ENCODE assay signal across 8 cellular contexts in genomic region chr12:3077572-3078081, GRCh38. TPM values are rescaled to one million over a fixed set of nuclear protein-coding genes. Genes with fewer than 3 reads are reported as not detected.
DNase-seq lines count a peak whose midpoint lies in the region; ATAC-seq and TF ChIP-seq lines count a peak whose summit lies in the region.

No MANE protein-coding gene starts in this region.

- peak; percentile 5 to 10 for ATAC-seq in naive B cell (ENCODE audit: low read depth in 2 of 2)
- ATAC-seq in GM21786 (IDR thresholded peaks at IDR 0.05; ENCODE audit: unreplicated experiment) = no peak

- H3K9ac ChIP-seq in endocrine pancreas (ENCODE audit: control insufficient read depth, insufficient read depth, low read length) = peak overlapping the region; percentile 30

- H3K9me3 Mint-ChIP-seq in naive B cell = no peaks in the 10 kb centered on the region

- peak overlapping the region in 2 of 6 donors; percentile 32 to 58 for H3K27ac Mint-ChIP-seq in naive B cell

- H3K27ac ChIP-seq in SJSA1 = no peak overlapping the region

- no peaks in the 10 kb centered on the region for H3K9me3 ChIP-seq in SJSA1 (replicated peaks)
- H3K9me3 ChIP-seq in endocrine pancreas (ENCODE audit: control insufficient read depth, low read length) = no peaks in the 10 kb centered on the region

- peaks cover 3 to 19% (median 4%) of the 10 kb centered on the region in 3 donors for H3K4me1 Mint-ChIP-seq in naive B cell

- peak overlapping the region; percentile 64 for H3K4me3 ChIP-seq in H7 (ENCODE audit: insufficient read depth, low read depth, low read length)
- H3K4me3 ChIP-seq in SJSA1 = peak overlapping the region; percentile 88
- H3K4me3 ChIP-seq in endocrine pancreas (ENCODE audit: control insufficient read depth, insufficient read depth, low read length) = peak overlapping the region; percentile 19

- DNase-seq in H7 (no peak), SJSA1 (ENCODE audit: low read depth in 1 of 2, low spot score in 2 of 2) (peak in 1 of 2 experiments; percentile 29), naive B cell (peak; percentile 7), KG1 (lab: John Stamatoyannopoulos, UW) (no peak), HEK293T (ENCODE audit: extremely low spot score) (no peak), amniotic stem cell (lab: John Stamatoyannopoulos, UW) (no peak)

- H3K27me3 ChIP-seq in H7 (ENCODE audit: control insufficient read depth, insufficient read depth, low read length) (peaks cover 2% of the 10 kb centered on the region; the same call in 1 of the 2 replicates), SJSA1 (replicated peaks) (no peaks in the 10 kb centered on the region), endocrine pancreas (ENCODE audit: control insufficient read depth, insufficient read depth, low read length) (no peaks in the 10 kb centered on the region)

- H3K27me3 Mint-ChIP-seq in naive B cell = peaks cover 0 to 17% (median 8%) of the 10 kb centered on the region in 3 donors

- H3K4me1 ChIP-seq in SJSA1 (replicated peaks) = peaks cover 13% of the 10 kb centered on the region
- no peaks in the 10 kb centered on the region for H3K4me1 ChIP-seq in endocrine pancreas (ENCODE audit: control insufficient read depth, insufficient read depth, low read length)

- CTCF ChIA-PET in HEK293T (lab: Yijun Ruan, JAX) = interaction anchor here (1.5 kb wide), 1 partner anchor 198 kb away, joined by 4 read pairs; no protein-coding TSS in a partner anchor

- H3K36me3 Mint-ChIP-seq in naive B cell = no peaks in the 10 kb centered on the region

- H3K36me3 ChIP-seq in H7 (replicated peaks; ENCODE audit: control insufficient read depth, insufficient read depth, low read length) (no peaks in the 10 kb centered on the region), SJSA1 (no peaks in the 10 kb centered on the region), endocrine pancreas (ENCODE audit: control insufficient read depth, insufficient read depth, low read length) (no peaks in the 10 kb centered on the region)

- H3K4me3 Mint-ChIP-seq in naive B cell = peak overlapping the region; percentile 64 to 91 (median 86)

- POLR2A ChIA-PET in HEK293T (lab: Yijun Ruan, JAX) = no interaction called here

TF ChIP-seq in HEK293T, 16 proteins besides CTCF, POLR2A, EP300 and RAD21:
- TF ChIP-seq LEF1 (IDR thresholded peaks at IDR 0.05; ENCODE audit: borderline replicate concordance) (no peak), HDGF (IDR thresholded peaks at IDR 0.05; ENCODE audit: borderline replicate concordance) (no peak), ARNT (IDR thresholded peaks at IDR 0.05) (no peak), SP1 (IDR thresholded peaks at IDR 0.05) (no peak), TARDBP (IDR thresholded peaks at IDR 0.05) (no peak)

RNA-seq across cellular contexts. Expression of gene TSPAN9, which starts 0.4 kb away (rescaled TPM):
- total RNA-seq in H7 (2014; rRNA removed; shearing (Covaris generic)) = 20.5 and 22.4 TPM in 2 replicates
- 21.5 and 23.0 TPM in 2 replicates for total RNA-seq in SJSA1 (2014; rRNA removed; shearing (Covaris generic))
- polyA plus RNA-seq in naive B cell (ENCODE audit: low read depth in 6 of 6) = under 1 TPM in 4 of 6 donors, not detected in 2; 0.26 to 0.49 (median 0.41) TPM

Comparison
In these comparisons a context has a peak if more than half of its experiments do, and no peak if none do; other contexts are left out.
1. H3K4me3 ChIP-seq: peak in every context shown above with its lines; median percentile 88 in SJSA1; 64 in H7; 19 in endocrine pancreas.